Comparison of ENCODE assay signal across 9 cellular contexts in genomic region chr6:39430968-39431523, GRCh38.
DNase-seq lines count a peak whose midpoint lies in the region; ATAC-seq and TF ChIP-seq lines count a peak whose summit lies in the region.
"Had no signal": no experiment of that assay in that cellular context is flagged by ENCODE, and none has a peak within 500 bp of the region (broad histone marks: within the 10 kb centered on the region; RNA-seq: fewer than 3 reads in every experiment).

No MANE protein-coding gene starts in this region.

- peaks cover 3% of the 10 kb centered on the region for H3K36me3 Mint-ChIP-seq in osteocyte (ENCODE audit: unreplicated experiment)
- H3K36me3 Mint-ChIP-seq in CD4-positive, alpha-beta T cell (ENCODE audit: low read depth), result no peaks in the 10 kb centered on the region
- H3K36me3 Mint-ChIP-seq in activated T-cell treated with anti-CD3 and anti-CD28 coated beads, Interleukin-2, amount 50 U/mL, for 24 hours (ENCODE audit: low read depth), result no peaks in the 10 kb centered on the region

- DNase-seq in DMS79 treated with DMSO at 0.1 percent for 48 hours (lab: John Stamatoyannopoulos, UW) (peak; percentile 86), NCI-H2171 treated with DMSO at 0.1 percent for 48 hours (lab: John Stamatoyannopoulos, UW) (peak; percentile 78), osteocyte (ENCODE audit: extremely low spot score, unreplicated experiment) (peak; percentile 88), NOMO-1 treated with DMSO at 0.1 percent for 48 hours (lab: John Stamatoyannopoulos, UW; ENCODE audit: unreplicated experiment) (no peak)
- no peak for DNase-seq in CD4-positive, alpha-beta T cell
- no peak for DNase-seq in activated T-cell treated with anti-CD3 and anti-CD28 coated beads, Interleukin-2, amount 50 U/mL, for 24 hours

- CTCF ChIA-PET in CD4-positive, alpha-beta T cell (lab: Charles Lee), result no interaction called here

- TF ChIP-seq CTCF in osteocyte (IDR thresholded peaks at IDR 0.05), result no peak
- TF ChIP-seq CTCF in CD4-positive, alpha-beta T cell (IDR thresholded peaks at IDR 0.05), result no peak

- peaks cover 7% of the 10 kb centered on the region for H3K9me3 Mint-ChIP-seq in osteocyte (ENCODE audit: unreplicated experiment)
- H3K9me3 Mint-ChIP-seq in CD4-positive, alpha-beta T cell, result no peaks in the 10 kb centered on the region
- no peaks in the 10 kb centered on the region for H3K9me3 Mint-ChIP-seq in activated T-cell treated with anti-CD3 and anti-CD28 coated beads, Interleukin-2, amount 50 U/mL, for 24 hours

- peak overlapping the region; percentile 12 for H3K4me3 ChIP-seq in endocrine pancreas (ENCODE audit: control insufficient read depth, insufficient read depth, low read length)

- peak overlapping the region; percentile 72 for H3K27ac Mint-ChIP-seq in osteocyte (ENCODE audit: unreplicated experiment)
- no peak overlapping the region for H3K27ac Mint-ChIP-seq in CD4-positive, alpha-beta T cell
- H3K27ac Mint-ChIP-seq in activated T-cell treated with anti-CD3 and anti-CD28 coated beads, Interleukin-2, amount 50 U/mL, for 24 hours, result no peak overlapping the region

- no peaks in the 10 kb centered on the region for H3K9me3 ChIP-seq in endocrine pancreas (ENCODE audit: control insufficient read depth, low read length)
- no peaks in the 10 kb centered on the region for H3K9me3 ChIP-seq in CD4-positive, alpha-beta T cell (ENCODE audit: control insufficient read depth, low read length)

- H3K9ac ChIP-seq in endocrine pancreas (ENCODE audit: control insufficient read depth, insufficient read depth, low read length), result peak overlapping the region; percentile 47

- H3K27me3 ChIP-seq in endocrine pancreas (ENCODE audit: control insufficient read depth, insufficient read depth, low read length), result no peaks in the 10 kb centered on the region
- no peaks in the 10 kb centered on the region for H3K27me3 ChIP-seq in CD4-positive, alpha-beta T cell (ENCODE audit: control insufficient read depth, insufficient read depth, low read length)

- peak overlapping the region; percentile 8 for H3K4me3 Mint-ChIP-seq in osteocyte (ENCODE audit: unreplicated experiment)
- no peak overlapping the region for H3K4me3 Mint-ChIP-seq in CD4-positive, alpha-beta T cell
- no peak overlapping the region for H3K4me3 Mint-ChIP-seq in activated T-cell treated with anti-CD3 and anti-CD28 coated beads, Interleukin-2, amount 50 U/mL, for 24 hours
- H3K4me3 Mint-ChIP-seq: neural crest cell had no signal

- H3K4me1 Mint-ChIP-seq in osteocyte (ENCODE audit: unreplicated experiment), result peaks cover 49% of the 10 kb centered on the region
- no peaks in the 10 kb centered on the region for H3K4me1 Mint-ChIP-seq in CD4-positive, alpha-beta T cell (ENCODE audit: low read depth)
- peaks cover 8% of the 10 kb centered on the region for H3K4me1 Mint-ChIP-seq in activated T-cell treated with anti-CD3 and anti-CD28 coated beads, Interleukin-2, amount 50 U/mL, for 24 hours (ENCODE audit: low read depth)

- no peaks in the 10 kb centered on the region for H3K4me1 ChIP-seq in endocrine pancreas (ENCODE audit: control insufficient read depth, insufficient read depth, low read length)

- H3K27ac ChIP-seq in CD4-positive, alpha-beta T cell (ENCODE audit: low read depth, low read length), result no peak overlapping the region

- intact Hi-C loops in CD4-positive, alpha-beta T cell (cut with DNase I, micrococcal nuclease), result no loop called here

- ATAC-seq in HG02623 (IDR thresholded peaks at IDR 0.05; ENCODE audit: unreplicated experiment), result no peak
- no peak for ATAC-seq in CD4-positive, alpha-beta T cell (ENCODE audit: poor library complexity)

- POLR2A ChIA-PET in CD4-positive, alpha-beta T cell (lab: Charles Lee), result no interaction called here

- no peaks in the 10 kb centered on the region for H3K27me3 Mint-ChIP-seq in osteocyte (ENCODE audit: unreplicated experiment)
- H3K27me3 Mint-ChIP-seq in CD4-positive, alpha-beta T cell, result no peaks in the 10 kb centered on the region
- H3K27me3 Mint-ChIP-seq in activated T-cell treated with anti-CD3 and anti-CD28 coated beads, Interleukin-2, amount 50 U/mL, for 24 hours, result peaks cover 16% of the 10 kb centered on the region

- no peaks in the 10 kb centered on the region for H3K36me3 ChIP-seq in endocrine pancreas (ENCODE audit: control insufficient read depth, insufficient read depth, low read length)

Comparison
In these comparisons a context has a peak if more than half of its experiments do, and no peak if none do; other contexts are left out.
1. DNase-seq: peak in DMS79 treated with DMSO at 0.1 percent for 48 hours (single experiment), NCI-H2171 treated with DMSO at 0.1 percent for 48 hours (single experiment) and osteocyte (single experiment); none in CD4-positive, alpha-beta T cell (0 of 10), NOMO-1 treated with DMSO at 0.1 percent for 48 hours (single experiment) and activated T-cell treated with anti-CD3 and anti-CD28 coated beads, Interleukin-2, amount 50 U/mL, for 24 hours (single experiment).